ENCODE assay signal across 8 cellular contexts in the genomic region with DNA sequence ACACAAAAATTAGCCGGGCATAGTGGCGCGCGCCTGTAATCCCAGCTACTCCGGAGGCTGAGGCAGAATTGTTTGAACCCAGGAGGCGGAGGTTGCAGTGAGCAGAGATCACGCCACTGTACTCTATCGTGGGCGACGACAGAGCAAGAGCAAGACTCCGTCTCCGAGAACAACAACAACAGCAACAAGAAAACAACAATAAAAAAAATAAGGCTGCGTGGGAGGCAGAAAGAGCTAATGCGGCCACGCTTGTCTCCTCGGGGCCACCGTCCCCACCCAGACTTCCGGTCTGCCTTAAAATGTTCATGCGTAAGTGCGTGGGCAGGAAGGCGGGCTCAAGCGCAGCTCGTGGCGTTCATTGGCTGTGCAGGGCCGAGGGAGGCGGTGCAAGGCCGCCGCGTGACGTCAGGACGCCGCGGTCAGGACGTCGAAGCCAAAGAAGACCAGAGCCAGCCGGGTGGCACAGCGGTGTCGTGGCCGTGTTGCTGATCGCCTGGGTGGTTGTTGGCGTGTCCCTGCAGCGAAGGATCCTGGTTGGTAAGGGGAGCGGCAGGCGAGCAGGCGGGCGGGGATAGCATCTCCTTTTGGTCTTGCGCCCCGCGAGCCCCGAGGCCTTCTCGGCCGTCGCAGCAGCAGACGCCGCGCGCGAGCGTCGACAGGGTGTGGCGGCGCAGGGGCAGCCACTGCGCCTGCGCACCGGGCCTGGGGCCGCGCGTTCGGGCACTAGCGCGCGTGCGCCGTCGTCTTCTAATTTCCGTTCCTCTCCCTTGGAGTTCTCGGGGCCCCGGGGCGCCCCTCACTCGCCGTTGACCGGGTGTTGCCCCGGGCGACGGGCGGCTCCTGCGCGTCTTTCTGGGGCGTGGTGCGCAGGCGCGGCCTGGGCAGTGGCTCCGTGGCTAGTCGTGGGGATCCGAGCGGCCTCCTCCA. TPM values are rescaled to one million over a fixed set of nuclear protein-coding genes. Genes with fewer than 3 reads are reported as not detected.
DNase-seq lines count a peak whose midpoint lies in the region; ATAC-seq, FAIRE-seq and TF ChIP-seq lines count a peak whose summit lies in the region.

A gene (plus strand): TSS at position 426 of the 927 bp plus-strand sequence. CDS start 2,146 bp downstream, outside the sequence.

- H3K27me3 Mint-ChIP-seq in progenitor cell of endocrine pancreas = no peaks in the 10 kb centered on the region

- H3K27me3 ChIP-seq in adrenal gland (no peaks in the 10 kb centered on the region), heart right ventricle (no peaks in the 10 kb centered on the region)

- TF ChIP-seq POLR2A in GM12892 (IDR thresholded peaks at IDR 0.05; ENCODE audit: low read depth, low read length) (peak; percentile 95), adrenal gland (IDR thresholded peaks at IDR 0.05) (peak; percentile 95 to 96)

- H3K9me3 Mint-ChIP-seq in progenitor cell of endocrine pancreas (ENCODE audit: low read depth) = no peaks in the 10 kb centered on the region

- DNase-seq in GM12892 (ENCODE audit: insufficient read length) (peak; percentile 92), NCI-H146 (lab: John Stamatoyannopoulos, UW) (peak; percentile 97), T-helper 1 cell (peak; percentile 95 to 99 (median 96)), adrenal gland (peak; percentile 97 to 99 (median 98)), heart right ventricle (peak; percentile 97 to 98), progenitor cell of endocrine pancreas (ENCODE audit: low spot score, unreplicated experiment) (peak; percentile 86), ureter (ENCODE audit: low spot score) (peak; percentile 98)

- peak within 1 kb of the TSS; percentile 88 to 99 (median 93) for H3K27ac ChIP-seq in adrenal gland
- H3K27ac ChIP-seq in heart right ventricle = peak within 1 kb of the TSS; percentile 84 to 99 (median 96)

- peaks cover 8% of the 10 kb centered on the region for H3K36me3 Mint-ChIP-seq in progenitor cell of endocrine pancreas (ENCODE audit: insufficient read depth)

- peak within 1 kb of the TSS; percentile 99 for H3K27ac Mint-ChIP-seq in progenitor cell of endocrine pancreas

- peaks cover 22% of the 10 kb centered on the region for H3K4me1 Mint-ChIP-seq in progenitor cell of endocrine pancreas (ENCODE audit: low read depth)

- peak; percentile 98 for FAIRE-seq in GM12892 (lab: Jason Lieb, UNC)

- peak within 1 kb of the TSS; percentile 66 to 92 (median 86) for H3K4me3 ChIP-seq in adrenal gland
- H3K4me3 ChIP-seq in heart right ventricle = peak within 1 kb of the TSS; percentile 63 to 99 (median 84)

- H3K9me3 ChIP-seq in adrenal gland (replicated peaks in 1 of 3) = no peaks in the 10 kb centered on the region
- H3K9me3 ChIP-seq in heart right ventricle = no peaks in the 10 kb centered on the region

- intact Hi-C loops in adrenal gland (cut with DNase I) = no loop called here
- intact Hi-C loops in heart right ventricle (cut with DNase I) = loop anchor here in 3 of 10 donors (1.0 to 2.0 kb wide), 2 partner anchors 14 kb away; a partner anchor contains a TSS

- WGBS in adrenal gland, 4 donors = 0 to 1% (median 0%) methylated on average over 20 to 96 of the region's 96 CpGs
- WGBS in heart right ventricle, 2 donors = 0 to 1% methylated on average over 88 to 96 of the region's 96 CpGs

- peak; percentile 82 for ATAC-seq in HG02852 (IDR thresholded peaks at IDR 0.05; ENCODE audit: unreplicated experiment)
- peak; percentile 96 to 99 (median 98) for ATAC-seq in heart right ventricle

- H3K4me1 ChIP-seq in adrenal gland (replicated peaks in 1 of 2) (peaks cover 12 to 34% of the 10 kb centered on the region in 2 donors), heart right ventricle (peaks cover 13 to 59% (median 45%) of the 10 kb centered on the region in 9 donors)

- peaks cover 0 to 45% of the 10 kb centered on the region in 2 donors for H3K36me3 ChIP-seq in adrenal gland (replicated peaks in 1 of 2)
- peaks cover 0 to 62% (median 36%) of the 10 kb centered on the region in 9 donors for H3K36me3 ChIP-seq in heart right ventricle

- TF ChIP-seq CTCF in adrenal gland (IDR thresholded peaks at IDR 0.05) (no peak), heart right ventricle (IDR thresholded peaks at IDR 0.05) (peak in 1 of 9 donors; percentile 5), progenitor cell of endocrine pancreas (IDR thresholded peaks at IDR 0.05; ENCODE audit: unreplicated experiment) (no peak)

- H3K4me3 Mint-ChIP-seq in progenitor cell of endocrine pancreas (ENCODE audit: low read depth) = peak within 1 kb of the TSS; percentile 86

RNA-seq across cellular contexts. Expression of the gene that starts here (rescaled TPM):
- 60.4 TPM for polyA plus RNA-seq in GM12892 (2012; ENCODE audit: missing spikeins)
- total RNA-seq in adrenal gland (100 to 1,000 TPM in 4 of 8 donors, 10 to 100 TPM in 4; 33.6 to 207 (median 90.8) TPM), heart right ventricle (10 to 100 TPM; 45.5 to 76.2 (median 56.8) TPM), progenitor cell of endocrine pancreas (188 and 210 TPM in 2 replicates), ureter (269 TPM)
- polyA plus RNA-seq in adrenal gland (100 to 1,000 TPM in 2 of 3 donors, 10 to 100 TPM in 1; 17.4 to 725 (median 247) TPM), heart right ventricle (100 to 1,000 TPM in 1 of 2 donors, 10 to 100 TPM in 1; 34.3 to 194 TPM)

Comparison
In these comparisons a context has a peak if more than half of its experiments do, and no peak if none do; other contexts are left out.
1. Peak in every context shown above with its lines: DNase-seq, ATAC-seq, H3K4me3 ChIP-seq and H3K27ac ChIP-seq.